ENCODE assay signal across 8 cellular contexts in the genomic region with DNA sequence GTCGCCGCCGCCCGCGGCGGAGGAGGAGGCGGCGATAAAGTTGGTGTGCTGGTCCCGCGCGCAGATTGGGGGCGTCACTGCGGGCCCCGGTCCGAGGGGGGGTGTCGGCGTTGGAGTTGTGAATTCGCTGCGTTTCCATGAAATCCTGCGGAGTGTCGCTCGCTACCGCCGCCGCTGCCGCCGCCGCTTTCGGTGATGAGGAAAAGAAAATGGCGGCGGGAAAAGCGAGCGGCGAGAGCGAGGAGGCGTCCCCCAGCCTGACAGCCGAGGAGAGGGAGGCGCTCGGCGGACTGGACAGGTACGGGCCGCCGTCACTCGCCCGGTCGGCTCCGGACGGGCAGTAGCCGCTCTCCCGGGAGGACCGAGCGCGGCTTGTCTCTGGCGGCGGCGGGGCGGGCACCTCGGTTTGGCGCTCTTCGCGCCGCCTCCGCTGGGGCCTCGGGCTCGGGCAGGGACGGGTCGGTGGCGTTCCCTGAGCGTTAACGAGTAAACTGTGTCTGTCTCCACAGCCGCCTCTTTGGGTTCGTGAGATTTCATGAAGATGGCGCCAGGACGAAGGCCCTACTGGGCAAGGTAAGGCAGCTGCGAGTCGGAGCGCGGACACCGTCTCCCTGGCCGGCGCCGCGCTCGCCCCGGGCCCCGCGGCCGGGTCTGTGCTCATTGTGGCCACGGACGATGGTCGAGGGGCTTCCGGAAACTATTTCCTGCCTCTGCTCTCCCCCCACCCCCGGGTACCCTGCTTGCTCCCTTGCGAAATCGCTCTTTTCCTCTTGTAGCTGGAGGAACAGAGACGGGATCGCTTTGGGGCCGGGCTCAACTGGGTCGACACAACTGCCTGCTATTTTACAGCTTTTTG. TPM values are rescaled to one million over a fixed set of nuclear protein-coding genes. Genes with fewer than 3 reads are reported as not detected.
DNase-seq lines count a peak whose midpoint lies in the region; ATAC-seq lines count a peak whose summit lies in the region.

No MANE protein-coding gene starts in this region.

- H3K36me3 ChIP-seq in BLaER1 treated with 17β-estradiol and CSF1 and Interleukin-3, amounts not matched to agents 10 nM and 100 nM: peaks cover 0 to 19% (median 8%) of the 10 kb centered on the region in 11 experiments; a peak in 17 of 22 replicates

- H3K27me3 ChIP-seq in BLaER1 treated with 17β-estradiol and CSF1 and Interleukin-3, amounts not matched to agents 10 nM and 100 nM: no peaks in the 10 kb centered on the region

- H3K27me3 Mint-ChIP-seq in activated CD4-positive, alpha-beta memory T cell treated with anti-CD3 and anti-CD28 coated beads, Interleukin-2, amount 10 ng/mL, durations not matched to agents 7 days and 5 days: no peaks in the 10 kb centered on the region

- peak overlapping the region; percentile 98 for H3K27ac Mint-ChIP-seq in activated CD4-positive, alpha-beta memory T cell treated with anti-CD3 and anti-CD28 coated beads, Interleukin-2, amount 10 ng/mL, durations not matched to agents 7 days and 5 days

- DNase-seq in NCI-H2171 treated with DMSO at 0.1 percent for 48 hours (lab: John Stamatoyannopoulos, UW) (peak; percentile 21), ecto neural progenitor cell (ENCODE audit: low spot score) (peak; percentile 56), lung microvascular endothelial cell (ENCODE audit: low read depth in 2 of 2) (peak; percentile 54 to 73), NCI-H1694 treated with DMSO at 0.1 percent for 48 hours (lab: John Stamatoyannopoulos, UW) (no peak)
- DNase-seq in activated CD4-positive, alpha-beta memory T cell treated with anti-CD3 and anti-CD28 coated beads, Interleukin-2, amount 10 ng/mL, durations not matched to agents 7 days and 5 days: peak; percentile 43
- peak; percentile 10 for DNase-seq in stimulated activated CD8-positive, alpha-beta memory T cell treated with anti-CD3 and anti-CD28 coated beads, Interleukin-15, amount 100 ng/mL, for 24 hours (ENCODE audit: low read depth)

- peaks cover 5% of the 10 kb centered on the region for H3K36me3 Mint-ChIP-seq in activated CD4-positive, alpha-beta memory T cell treated with anti-CD3 and anti-CD28 coated beads, Interleukin-2, amount 10 ng/mL, durations not matched to agents 7 days and 5 days (ENCODE audit: low read depth)

- ATAC-seq in GM21529 (IDR thresholded peaks at IDR 0.05; ENCODE audit: unreplicated experiment): peak; percentile 8

- POLR2A ChIA-PET in activated CD4-positive, alpha-beta memory T cell treated with anti-CD3 and anti-CD28 coated beads, Interleukin-2, amount 10 ng/mL, durations not matched to agents 7 days and 5 days (lab: Charles Lee): interaction anchor here (0.6 to 5.6 kb wide), 14 partner anchors 9 to 933 kb away, joined by 3 to 36 read pairs (median 4); no protein-coding TSS in a partner anchor

- peak overlapping the region; percentile 96 to 100 (median 99) for H3K27ac ChIP-seq in BLaER1 treated with 17β-estradiol and CSF1 and Interleukin-3, amounts not matched to agents 10 nM and 100 nM

- peak overlapping the region; percentile 80 to 99 (median 94) for H3K4me3 ChIP-seq in BLaER1 treated with 17β-estradiol and CSF1 and Interleukin-3, amounts not matched to agents 10 nM and 100 nM

- peaks cover 20% of the 10 kb centered on the region for H3K4me1 Mint-ChIP-seq in activated CD4-positive, alpha-beta memory T cell treated with anti-CD3 and anti-CD28 coated beads, Interleukin-2, amount 10 ng/mL, durations not matched to agents 7 days and 5 days

- peaks cover 0 to 10% (median 3%) of the 10 kb centered on the region in 11 experiments; a peak in 13 of 22 replicates for H3K9me3 ChIP-seq in BLaER1 treated with 17β-estradiol and CSF1 and Interleukin-3, amounts not matched to agents 10 nM and 100 nM (replicated peaks in 1 of 11)

- peaks cover 21 to 45% (median 27%) of the 10 kb centered on the region in 10 experiments for H3K4me1 ChIP-seq in BLaER1 treated with 17β-estradiol and CSF1 and Interleukin-3, amounts not matched to agents 10 nM and 100 nM

- H3K9ac ChIP-seq in BLaER1 treated with 17β-estradiol and CSF1 and Interleukin-3, amounts not matched to agents 10 nM and 100 nM: peak overlapping the region; percentile 97 to 100 (median 99)

- peak overlapping the region; percentile 96 for H3K4me3 Mint-ChIP-seq in activated CD4-positive, alpha-beta memory T cell treated with anti-CD3 and anti-CD28 coated beads, Interleukin-2, amount 10 ng/mL, durations not matched to agents 7 days and 5 days

- peaks cover 9 to 38% (median 28%) of the 10 kb centered on the region in 11 experiments; a peak in 19 of 22 replicates for H4K20me1 ChIP-seq in BLaER1 treated with 17β-estradiol and CSF1 and Interleukin-3, amounts not matched to agents 10 nM and 100 nM

- peak overlapping the region; percentile 61 to 93 (median 89) for H3K4me2 ChIP-seq in BLaER1 treated with 17β-estradiol and CSF1 and Interleukin-3, amounts not matched to agents 10 nM and 100 nM

- H3K9me3 Mint-ChIP-seq in activated CD4-positive, alpha-beta memory T cell treated with anti-CD3 and anti-CD28 coated beads, Interleukin-2, amount 10 ng/mL, durations not matched to agents 7 days and 5 days: no peaks in the 10 kb centered on the region

- CTCF ChIA-PET in activated CD4-positive, alpha-beta memory T cell treated with anti-CD3 and anti-CD28 coated beads, Interleukin-2, amount 10 ng/mL, durations not matched to agents 7 days and 5 days (lab: Charles Lee): no interaction called here

RNA-seq across cellular contexts. Expression of a gene that starts 0.7 kb away (rescaled TPM):
- total RNA-seq in activated CD4-positive, alpha-beta memory T cell treated with anti-CD3 and anti-CD28 coated beads, Interleukin-2, amount 10 ng/mL, durations not matched to agents 7 days and 5 days: 10 to 100 TPM; 27.2 to 28.0 TPM
- 16.3 and 16.8 TPM in 2 replicates for total RNA-seq in lung microvascular endothelial cell

RNA-seq across cellular contexts. Expression of a gene that starts 29.8 kb away (rescaled TPM):
- total RNA-seq in activated CD4-positive, alpha-beta memory T cell treated with anti-CD3 and anti-CD28 coated beads, Interleukin-2, amount 10 ng/mL, durations not matched to agents 7 days and 5 days: not detected
- not detected in 2 replicates for total RNA-seq in lung microvascular endothelial cell
